29 cellular contexts compared by ENCODE assay signal in genomic region chr12:60021235-60021634, GRCh38.
"Had no signal": no experiment of that assay in that cellular context is flagged by ENCODE, and none has a peak within 500 bp of the region (broad histone marks: within the 10 kb centered on the region; RNA-seq: fewer than 3 reads in every experiment).

No MANE protein-coding gene starts in this region.

- H3K27ac ChIP-seq: adrenal gland, body of pancreas, epithelial cell of prostate, esophagus squamous epithelium, gastroesophageal sphincter, VCaP had no signal

- H3K27me3 Mint-ChIP-seq: activated B cell treated with CpG ODN at 0.5 μM for 24 hours; activated CD8-positive, alpha-beta T cell treated with anti-CD3 and anti-CD28 coated beads for 36 hours; activated naive CD4-positive, alpha-beta T cell treated with anti-CD3 and anti-CD28 coated beads, Interleukin-2, amount 50 U/mL, for 24 hours; activated naive CD8-positive, alpha-beta T cell treated with anti-CD3 and anti-CD28 coated beads for 36 hours; activated naive CD8-positive, alpha-beta T cell treated with anti-CD3 and anti-CD28 coated beads, Interleukin-2, amount 50 U/mL, for 24 hours; effector memory CD8-positive, alpha-beta T cell had no signal

- H3K4me3 ChIP-seq: adrenal gland, body of pancreas, esophagus squamous epithelium, gastroesophageal sphincter had no signal

- H3K4me1 ChIP-seq: adrenal gland, body of pancreas, esophagus squamous epithelium, gastroesophageal sphincter had no signal

- H3K4me1 Mint-ChIP-seq: activated B cell treated with CpG ODN at 0.5 μM for 24 hours; activated naive CD4-positive, alpha-beta T cell treated with anti-CD3 and anti-CD28 coated beads, Interleukin-2, amount 50 U/mL, for 24 hours; activated naive CD8-positive, alpha-beta T cell treated with anti-CD3 and anti-CD28 coated beads for 36 hours; activated naive CD8-positive, alpha-beta T cell treated with anti-CD3 and anti-CD28 coated beads, Interleukin-2, amount 50 U/mL, for 24 hours had no signal

- H3K4me3 Mint-ChIP-seq: activated B cell treated with CpG ODN at 0.5 μM for 24 hours; activated CD8-positive, alpha-beta T cell treated with anti-CD3 and anti-CD28 coated beads for 36 hours; activated naive CD4-positive, alpha-beta T cell treated with anti-CD3 and anti-CD28 coated beads for 36 hours; activated naive CD4-positive, alpha-beta T cell treated with anti-CD3 and anti-CD28 coated beads, Interleukin-2, amount 50 U/mL, for 24 hours; activated naive CD8-positive, alpha-beta T cell treated with anti-CD3 and anti-CD28 coated beads for 36 hours; activated naive CD8-positive, alpha-beta T cell treated with anti-CD3 and anti-CD28 coated beads, Interleukin-2, amount 50 U/mL, for 24 hours; activated T-cell treated with anti-CD3 and anti-CD28 coated beads, Interleukin-2, amount 50 U/mL, for 4 hours; effector memory CD8-positive, alpha-beta T cell had no signal

- H3K27me3 ChIP-seq: adrenal gland, body of pancreas, esophagus squamous epithelium, gastroesophageal sphincter had no signal

- H3K36me3 ChIP-seq: adrenal gland, esophagus squamous epithelium, gastroesophageal sphincter had no signal

- H3K27ac Mint-ChIP-seq: activated B cell treated with CpG ODN at 0.5 μM for 24 hours; activated CD8-positive, alpha-beta T cell treated with anti-CD3 and anti-CD28 coated beads for 36 hours; activated naive CD4-positive, alpha-beta T cell treated with anti-CD3 and anti-CD28 coated beads for 36 hours; activated naive CD4-positive, alpha-beta T cell treated with anti-CD3 and anti-CD28 coated beads, Interleukin-2, amount 50 U/mL, for 24 hours; activated naive CD8-positive, alpha-beta T cell treated with anti-CD3 and anti-CD28 coated beads for 36 hours; activated naive CD8-positive, alpha-beta T cell treated with anti-CD3 and anti-CD28 coated beads, Interleukin-2, amount 50 U/mL, for 24 hours; activated T-helper 2 cell treated with anti-CD3 and anti-CD28 coated beads, Interferon-gamma antibody, Interleukin-2, Interleukin-4, amounts not matched to agents 10 μg/mL and 5 μg/mL and 100 μg/mL, durations not matched to agents 14 hours and 24 hours and 36 hours; effector memory CD8-positive, alpha-beta T cell had no signal

- ATAC-seq: activated CD4-positive, CD25-positive, alpha-beta regulatory T cell treated with anti-CD3 and anti-CD28 coated beads, Interleukin-2, amount 50 U/mL, for 24 hours; activated CD8-positive, alpha-beta T cell treated with anti-CD3 and anti-CD28 coated beads for 36 hours; activated naive CD8-positive, alpha-beta T cell treated with anti-CD3 and anti-CD28 coated beads, Interleukin-2, amount 50 U/mL, for 24 hours; activated T-cell treated with anti-CD3 and anti-CD28 coated beads, Interleukin-2, amount 50 U/mL, for 4 hours; body of pancreas; effector memory CD8-positive, alpha-beta T cell; gastroesophageal sphincter had no signal

- DNase-seq: activated B cell treated with CpG ODN at 0.5 μM for 24 hours; activated CD4-positive, alpha-beta T cell treated with anti-CD3 and anti-CD28 coated beads for 48 hours; activated CD4-positive, alpha-beta T cell treated with anti-CD3 and anti-CD28 coated beads, Interleukin-2, amount 50 U/mL, for 1 hour; activated CD4-positive, alpha-beta T cell treated with anti-CD3 and anti-CD28 coated beads, Interleukin-2, amount 50 U/mL, for 48 hours; activated CD8-positive, alpha-beta memory T cell treated with anti-CD3 and anti-CD28 coated beads for 24 hours; activated CD8-positive, alpha-beta T cell treated with anti-CD3 and anti-CD28 coated beads for 36 hours; activated effector memory CD4-positive, alpha-beta T cell treated with anti-CD3 and anti-CD28 coated beads, Interleukin-2, amount 50 U/mL, for 16 hours; activated naive CD4-positive, alpha-beta T cell treated with anti-CD3 and anti-CD28 coated beads for 36 hours; activated naive CD8-positive, alpha-beta T cell treated with anti-CD3 and anti-CD28 coated beads for 36 hours; activated naive CD8-positive, alpha-beta T cell treated with anti-CD3 and anti-CD28 coated beads, Interleukin-2, amount 50 U/mL, for 24 hours; activated T-cell treated with anti-CD3 and anti-CD28 coated beads, Interleukin-2, amount 50 U/mL, for 4 hours; adrenal gland; amygdala; aorta; body of pancreas; caudate nucleus; cortex of kidney; dermis blood vessel endothelial cell; effector CD4-positive, alpha-beta T cell; effector memory CD8-positive, alpha-beta T cell; esophagus squamous epithelium; foreskin melanocyte; T-helper 2 cell had no signal

- H3K9me3 Mint-ChIP-seq: activated naive CD4-positive, alpha-beta T cell treated with anti-CD3 and anti-CD28 coated beads for 36 hours had no signal

- H3K36me3 Mint-ChIP-seq: activated naive CD4-positive, alpha-beta T cell treated with anti-CD3 and anti-CD28 coated beads, Interleukin-2, amount 50 U/mL, for 24 hours; activated naive CD8-positive, alpha-beta T cell treated with anti-CD3 and anti-CD28 coated beads for 36 hours had no signal

- H3K9me3 ChIP-seq: adrenal gland, body of pancreas, esophagus squamous epithelium, gastroesophageal sphincter had no signal
